ENCODE assay signal across 18 cellular contexts in the genomic region with DNA sequence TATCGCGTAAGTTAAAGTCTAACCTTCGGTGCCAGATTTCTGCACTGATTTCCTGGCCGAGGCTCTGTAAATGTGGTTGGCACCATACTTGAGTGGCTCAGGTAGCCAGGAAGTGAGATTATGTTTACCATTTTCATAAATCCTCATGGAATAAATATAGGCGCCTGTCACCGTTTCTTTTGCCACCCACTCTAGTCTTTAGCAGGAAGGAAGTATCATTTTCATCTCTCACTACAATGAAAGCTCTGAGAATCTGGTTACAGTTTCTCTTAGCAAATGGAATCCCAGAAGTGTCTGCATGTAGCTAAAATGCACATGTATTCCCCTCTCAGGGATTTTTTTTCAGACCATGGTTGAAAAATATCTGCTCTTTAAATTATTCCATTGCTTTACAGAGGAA.
DNase-seq lines count a peak whose midpoint lies in the region; ATAC-seq and TF ChIP-seq lines count a peak whose summit lies in the region.
"Had no signal": no experiment of that assay in that cellular context is flagged by ENCODE, and none has a peak within 500 bp of the region (broad histone marks: within the 10 kb centered on the region; RNA-seq: fewer than 3 reads in every experiment).

No MANE protein-coding gene starts in this region.

- H3K27me3 ChIP-seq in thymus (ENCODE audit: control insufficient read depth, insufficient read depth), result no peaks in the 10 kb centered on the region
- H3K27me3 ChIP-seq in esophagus muscularis mucosa, result no peaks in the 10 kb centered on the region
- no peaks in the 10 kb centered on the region for H3K27me3 ChIP-seq in prostate gland (replicated peaks; ENCODE audit: insufficient read depth)

- H3K4me1 ChIP-seq in thymus (ENCODE audit: control insufficient read depth, insufficient read depth, low read length) (no peaks in the 10 kb centered on the region), esophagus muscularis mucosa (no peaks in the 10 kb centered on the region), prostate gland (replicated peaks) (no peaks in the 10 kb centered on the region)

- WGBS in thymus, result 70% methylated on average over 6 of the region's 6 CpGs
- WGBS in esophagus muscularis mucosa, result 64% methylated on average over 6 of the region's 6 CpGs
- WGBS in prostate gland, result 20% methylated on average over 6 of the region's 6 CpGs

- intact Hi-C loops in esophagus muscularis mucosa (cut with DNase I) (no loop called here), prostate gland (cut with DNase I) (no loop called here)

- TF ChIP-seq CTCF in esophagus muscularis mucosa (IDR thresholded peaks at IDR 0.05) (no peak), prostate gland (IDR thresholded peaks at IDR 0.05) (no peak)

- peak; percentile 55 for DNase-seq in NCI-H510A treated with DMSO at 0.1 percent for 48 hours (lab: John Stamatoyannopoulos, UW)
- DNase-seq in NCI-H510A (lab: John Stamatoyannopoulos, UW), result no peak
- DNase-seq in NCI-H2196 (lab: John Stamatoyannopoulos, UW; ENCODE audit: unreplicated experiment), result peak; percentile 76
- DNase-seq in dermis blood vessel endothelial cell, result peak; percentile 20
- DNase-seq in esophagus muscularis mucosa (ENCODE audit: extremely low spot score), result no peak
- DNase-seq in prostate gland (ENCODE audit: low spot score), result no peak
- DNase-seq: activated CD4-positive, alpha-beta T cell treated with anti-CD3 and anti-CD28 coated beads for 4 hours; activated naive CD4-positive, alpha-beta T cell treated with anti-CD3 and anti-CD28 coated beads, Interleukin-2, amount 50 U/mL, for 16 hours; CD8-positive, alpha-beta memory T cell; effector memory CD8-positive, alpha-beta T cell; GF-D8; GM23248; left ventricle myocardium inferior; naive B cell; NCI-H146; NCI-H82 had no signal

- no peak for ATAC-seq in GM21737 (IDR thresholded peaks at IDR 0.05; ENCODE audit: unreplicated experiment)
- ATAC-seq: effector memory CD8-positive, alpha-beta T cell had no signal

- H3K4me3 ChIP-seq in thymus (ENCODE audit: low read length) (no peak overlapping the region), esophagus muscularis mucosa (no peak overlapping the region), prostate gland (no peak overlapping the region)
- H3K4me3 ChIP-seq: GM23248, left ventricle myocardium inferior had no signal

- no peak for TF ChIP-seq POLR2A in esophagus muscularis mucosa (IDR thresholded peaks at IDR 0.05; ENCODE audit: low read depth)
- TF ChIP-seq POLR2A in prostate gland (IDR thresholded peaks at IDR 0.05), result no peak

- H3K36me3 ChIP-seq in thymus (ENCODE audit: control insufficient read depth, insufficient read depth) (no peaks in the 10 kb centered on the region), esophagus muscularis mucosa (no peaks in the 10 kb centered on the region), prostate gland (no peaks in the 10 kb centered on the region)
- H3K36me3 ChIP-seq: left ventricle myocardium inferior had no signal

- no peak for TF ChIP-seq EP300 in esophagus muscularis mucosa (IDR thresholded peaks at IDR 0.05)

- H3K9me3 ChIP-seq in thymus (ENCODE audit: control insufficient read depth) (no peaks in the 10 kb centered on the region), esophagus muscularis mucosa (no peaks in the 10 kb centered on the region), prostate gland (no peaks in the 10 kb centered on the region)
- H3K9me3 ChIP-seq: left ventricle myocardium inferior had no signal

- peak overlapping the region; percentile 46 for H3K27ac ChIP-seq in thymus (ENCODE audit: low read depth)
- no peak overlapping the region for H3K27ac ChIP-seq in esophagus muscularis mucosa (replicated peaks in 1 of 4)
- no peak overlapping the region for H3K27ac ChIP-seq in prostate gland
- H3K27ac ChIP-seq: GM23248, left ventricle myocardium inferior had no signal

Comparison
In these comparisons a context has a peak if more than half of its experiments do, and no peak if none do; other contexts are left out.
1. DNase-seq: peak in NCI-H510A treated with DMSO at 0.1 percent for 48 hours (single experiment), NCI-H2196 (single experiment) and dermis blood vessel endothelial cell (single experiment); none in NCI-H510A (single experiment), esophagus muscularis mucosa (single experiment) and prostate gland (single experiment).